24 cellular contexts compared by ENCODE assay signal in genomic region chr6:148932731-148933130, GRCh38.
DNase-seq lines count a peak whose midpoint lies in the region; ATAC-seq and TF ChIP-seq lines count a peak whose summit lies in the region.
"Had no signal": no experiment of that assay in that cellular context is flagged by ENCODE, and none has a peak within 500 bp of the region (broad histone marks: within the 10 kb centered on the region; RNA-seq: fewer than 3 reads in every experiment).

No MANE protein-coding gene starts in this region.

- H4K20me1 ChIP-seq in GM23338 (replicated peaks; ENCODE audit: insufficient read depth): peaks cover 16% of the 10 kb centered on the region; the same call in 1 of the 2 replicates

- 41% methylated on average over 2 of the region's 4 CpGs for WGBS in mesenchymal stem cell

- H3K9me3 ChIP-seq in SJCRH30 (replicated peaks) (no peaks in the 10 kb centered on the region), mesenchymal stem cell (ENCODE audit: control insufficient read depth, low read length) (no peaks in the 10 kb centered on the region)
- H3K9me3 ChIP-seq: MG63, SJSA1 had no signal

- H3K4me1 Mint-ChIP-seq in GM23338: peaks cover 20% of the 10 kb centered on the region
- H3K4me1 Mint-ChIP-seq: CD14-positive monocyte had no signal

- H2AFZ ChIP-seq in mesenchymal stem cell (ENCODE audit: low read depth, low read length) (no peak overlapping the region), GM23338 (no peak overlapping the region)

- H3K27me3 ChIP-seq in SJCRH30: no peaks in the 10 kb centered on the region
- H3K27me3 ChIP-seq in mesenchymal stem cell (ENCODE audit: control insufficient read depth in 1 of 2, insufficient read depth in 1 of 2, low read length in 2 of 2): no peaks in the 10 kb centered on the region
- no peaks in the 10 kb centered on the region for H3K27me3 ChIP-seq in GM23338 (ENCODE audit: insufficient read depth)
- H3K27me3 ChIP-seq: MG63, SJSA1 had no signal

- H4K8ac ChIP-seq in mesenchymal stem cell (ENCODE audit: low read length): no peak overlapping the region

- H3K4me3 ChIP-seq in SJCRH30 (no peak overlapping the region), choroid plexus epithelial cell (ENCODE audit: low read depth, low read length) (no peak overlapping the region), mesenchymal stem cell (ENCODE audit: insufficient read depth in 1 of 2, low read depth in 1 of 2, low read length in 2 of 2) (no peak overlapping the region), GM23338 (no peak overlapping the region)
- H3K4me3 ChIP-seq: MG63, SJSA1 had no signal

- no peak overlapping the region for H3K4me2 ChIP-seq in mesenchymal stem cell (ENCODE audit: low read length, poor library complexity, severe bottlenecking)
- H3K4me2 ChIP-seq in GM23338: no peak overlapping the region

- no peak for ATAC-seq in HG03571 (IDR thresholded peaks at IDR 0.05; ENCODE audit: unreplicated experiment)
- no peak for ATAC-seq in esophagus mucosa
- no peak for ATAC-seq in GM23338
- ATAC-seq: HCT116, Panc1 had no signal

- H3K18ac ChIP-seq in mesenchymal stem cell (ENCODE audit: low read depth in 1 of 2, low read length in 2 of 2): no peak overlapping the region

- H2BK15ac ChIP-seq in mesenchymal stem cell (ENCODE audit: low read depth, poor library complexity, severe bottlenecking): no peak overlapping the region

- no peaks in the 10 kb centered on the region for H3K9me3 Mint-ChIP-seq in GM23338
- H3K9me3 Mint-ChIP-seq: IgD-negative memory B cell had no signal

- H3K27ac ChIP-seq in SJCRH30: peak overlapping the region; percentile 29
- H3K27ac ChIP-seq in mesenchymal stem cell (ENCODE audit: low read length, poor library complexity, severe bottlenecking): no peak overlapping the region
- no peak overlapping the region for H3K27ac ChIP-seq in GM23338 (ENCODE audit: low read depth)
- H3K27ac ChIP-seq: SJSA1 had no signal

- no peak overlapping the region for H2BK120ac ChIP-seq in mesenchymal stem cell (ENCODE audit: low read depth, low read length)

- no peaks in the 10 kb centered on the region for H3K79me1 ChIP-seq in mesenchymal stem cell (replicated peaks; ENCODE audit: low read length, poor library complexity, severe bottlenecking)

- no peak overlapping the region for H3K4me3 Mint-ChIP-seq in GM23338
- H3K4me3 Mint-ChIP-seq: CD14-positive monocyte had no signal

- no peaks in the 10 kb centered on the region for H3F3A ChIP-seq in GM23338 (replicated peaks; ENCODE audit: low read depth)

- H3K36me3 ChIP-seq in SJCRH30: no peaks in the 10 kb centered on the region
- H3K36me3 ChIP-seq in mesenchymal stem cell (ENCODE audit: control insufficient read depth in 1 of 2, insufficient read depth in 2 of 2, low read depth in 1 of 2, low read length in 2 of 2): no peaks in the 10 kb centered on the region
- H3K36me3 ChIP-seq in GM23338 (ENCODE audit: insufficient read depth): no peaks in the 10 kb centered on the region
- H3K36me3 ChIP-seq: MG63, SJSA1 had no signal

- DNase-seq in Daoy (ENCODE audit: low read depth) (peak; percentile 44), SJCRH30 (peak; percentile 42 to 76), choroid plexus epithelial cell (ENCODE audit: low read depth) (peak; percentile 58), mesenchymal stem cell (peak; percentile 29), NAMALWA (ENCODE audit: low spot score) (no peak), GM23338 (ENCODE audit: low spot score) (no peak)
- DNase-seq: DMS53; EL; GF-D8; MG63; NCI-H1092; NCI-H1436 treated with DMSO at 0.1 percent for 48 hours; NCI-H1930; NCI-H2227 treated with DMSO at 0.1 percent for 48 hours; NCI-H510A treated with DMSO at 0.1 percent for 48 hours; NCI-H748 treated with DMSO at 0.1 percent for 48 hours; NK-92 treated with Interleukin-12 subunit alpha and Interleukin-12 subunit beta, amount 100 ng/mL, for 24 hours had no signal

- H2BK5ac ChIP-seq in mesenchymal stem cell (ENCODE audit: low read depth, low read length, poor library complexity, severe bottlenecking): no peak overlapping the region

- H3K79me2 ChIP-seq in GM23338 (replicated peaks; ENCODE audit: insufficient read depth): peaks cover 39% of the 10 kb centered on the region

- no peaks in the 10 kb centered on the region for H3K27me3 Mint-ChIP-seq in GM23338 (ENCODE audit: insufficient read depth, low read depth, poor library complexity)
- H3K27me3 Mint-ChIP-seq: IgD-negative memory B cell had no signal

- H2BK12ac ChIP-seq in mesenchymal stem cell (ENCODE audit: low read length in 2 of 2): no peak overlapping the region

- no peaks in the 10 kb centered on the region for H3K9me2 ChIP-seq in GM23338 (ENCODE audit: insufficient read depth)

- H2AK5ac ChIP-seq in mesenchymal stem cell (ENCODE audit: low read length, severe bottlenecking): no peak overlapping the region

- H3K9ac ChIP-seq in mesenchymal stem cell (ENCODE audit: low read length): no peak overlapping the region

- no peak overlapping the region for H3K27ac Mint-ChIP-seq in GM23338
- H3K27ac Mint-ChIP-seq: CD14-positive monocyte, IgD-negative memory B cell had no signal

- no peaks in the 10 kb centered on the region for H3K36me3 Mint-ChIP-seq in GM23338 (ENCODE audit: low read depth)
- H3K36me3 Mint-ChIP-seq: CD14-positive monocyte, IgD-negative memory B cell had no signal

- H3K23ac ChIP-seq in mesenchymal stem cell (ENCODE audit: low read length in 2 of 2): no peak overlapping the region

- peaks cover 34% of the 10 kb centered on the region for H3K4me1 ChIP-seq in SJCRH30
- H3K4me1 ChIP-seq in mesenchymal stem cell (ENCODE audit: control insufficient read depth, insufficient read depth, low read depth, low read length): no peaks in the 10 kb centered on the region
- no peaks in the 10 kb centered on the region; the same call in 1 of the 2 replicates for H3K4me1 ChIP-seq in GM23338 (ENCODE audit: insufficient read depth)

- no peak overlapping the region for H3K14ac ChIP-seq in mesenchymal stem cell (ENCODE audit: low read length in 2 of 2)

- no peak for TF ChIP-seq CTCF in choroid plexus epithelial cell (conservative IDR thresholded peaks at IDR 0.05; ENCODE audit: low read depth, low read length)
- no peak for TF ChIP-seq CTCF in GM23338 (conservative IDR thresholded peaks at IDR 0.05; ENCODE audit: low read depth in 2 of 2)

- no peak overlapping the region for H3K4ac ChIP-seq in mesenchymal stem cell (ENCODE audit: low read depth in 1 of 2, low read length in 2 of 2)

- H4K91ac ChIP-seq in mesenchymal stem cell (ENCODE audit: low read length): no peak overlapping the region

TF ChIP-seq in GM23338, 12 proteins besides CTCF, POLR2A, EP300 and RAD21:
- no peak for TF ChIP-seq EZH2 (IDR thresholded peaks at IDR 0.05; ENCODE audit: low read depth, unreplicated experiment)
- no peak for TF ChIP-seq JUNB (IDR thresholded peaks at IDR 0.05; ENCODE audit: unreplicated experiment)
- TF ChIP-seq STAT1 (IDR thresholded peaks at IDR 0.05; ENCODE audit: unreplicated experiment): no peak

Comparison
In these comparisons a context has a peak if more than half of its experiments do, and no peak if none do; other contexts are left out.
1. DNase-seq: peak in Daoy (single experiment), SJCRH30 (2 of 2), choroid plexus epithelial cell (single experiment) and mesenchymal stem cell (single experiment); none in NAMALWA (single experiment) and GM23338 (single experiment).